21 cellular contexts compared by ENCODE assay signal in genomic region chr3:88469216-88469615, GRCh38.
DNase-seq lines count a peak whose midpoint lies in the region; ATAC-seq, FAIRE-seq and TF ChIP-seq lines count a peak whose summit lies in the region.
"Had no signal": no experiment of that assay in that cellular context is flagged by ENCODE, and none has a peak within 500 bp of the region (broad histone marks: within the 10 kb centered on the region; RNA-seq: fewer than 3 reads in every experiment).

No MANE protein-coding gene starts in this region.

- H3K27me3 ChIP-seq in HAP-1 (ENCODE audit: low read depth) (no peaks in the 10 kb centered on the region; the same call in 1 of the 2 replicates), astrocyte (ENCODE audit: insufficient read depth, low read length) (no peaks in the 10 kb centered on the region)
- H3K27me3 ChIP-seq: BLaER1 treated with 17β-estradiol and CSF1 and Interleukin-3, amounts not matched to agents 10 nM and 100 nM had no signal

- peaks cover 12% of the 10 kb centered on the region for H3K4me1 ChIP-seq in HAP-1
- no peaks in the 10 kb centered on the region for H3K4me1 ChIP-seq in astrocyte (ENCODE audit: insufficient read depth, low read length)
- H3K4me1 ChIP-seq: BLaER1 treated with 17β-estradiol and CSF1 and Interleukin-3, amounts not matched to agents 10 nM and 100 nM had no signal

- H3K27ac ChIP-seq in astrocyte (ENCODE audit: low read depth, low read length), result no peak overlapping the region
- H3K27ac ChIP-seq: BLaER1 treated with 17β-estradiol and CSF1 and Interleukin-3, amounts not matched to agents 10 nM and 100 nM; GM23248 had no signal

- H3K9me3 ChIP-seq in HAP-1, result no peaks in the 10 kb centered on the region
- H3K9me3 ChIP-seq in astrocyte (ENCODE audit: insufficient read depth, low read depth, low read length), result peaks cover 2% of the 10 kb centered on the region

- H3K9me3 Mint-ChIP-seq in astrocyte (ENCODE audit: unreplicated experiment), result peaks cover 2% of the 10 kb centered on the region

- H3K36me3 ChIP-seq in HAP-1 (replicated peaks), result no peaks in the 10 kb centered on the region
- no peaks in the 10 kb centered on the region for H3K36me3 ChIP-seq in astrocyte (ENCODE audit: insufficient read depth, low read length)
- H3K36me3 ChIP-seq: BLaER1 treated with 17β-estradiol and CSF1 and Interleukin-3, amounts not matched to agents 10 nM and 100 nM had no signal

- no peak for TF ChIP-seq CTCF in astrocyte (IDR thresholded peaks at IDR 0.05; ENCODE audit: insufficient read depth, low read depth, low read length)

- ATAC-seq in HG02970 (IDR thresholded peaks at IDR 0.05; ENCODE audit: low FRiP score, unreplicated experiment), result no peak
- no peak for ATAC-seq in HG02763 (IDR thresholded peaks at IDR 0.05; ENCODE audit: unreplicated experiment)

- FAIRE-seq in astrocyte (lab: Jason Lieb, UNC) (no peak), frontal cortex (lab: Jason Lieb, UNC) (no peak)
- FAIRE-seq: G401.6, GM12891, GM19239 had no signal

- no peak overlapping the region for H3K27ac Mint-ChIP-seq in astrocyte (ENCODE audit: unreplicated experiment)
- H3K27ac Mint-ChIP-seq: B cell; CD4-positive, CD25-positive, alpha-beta regulatory T cell; CD8-positive, alpha-beta memory T cell had no signal

- DNase-seq in HAP-1 (ENCODE audit: low spot score in 2 of 2) (peak; percentile 69 to 98), astrocyte (ENCODE audit: low read depth) (peak; percentile 18), myocyte (ENCODE audit: low read depth) (peak; percentile 34), germinal center (ENCODE audit: low spot score) (no peak), frontal cortex (ENCODE audit: low spot score in 2 of 2) (no peak)
- DNase-seq: 8988T; CD4-positive, CD25-positive, alpha-beta regulatory T cell; CD8-positive, alpha-beta memory T cell; COR-L47; DMS 273 treated with DMSO at 0.1 percent for 48 hours; DMS53; GM23248; HCEC 1CT; IMR-90 had no signal

- H3K4me3 ChIP-seq in HAP-1 (no peak overlapping the region), astrocyte (ENCODE audit: insufficient read depth, low read depth, low read length) (no peak overlapping the region)
- H3K4me3 ChIP-seq: BLaER1 treated with 17β-estradiol and CSF1 and Interleukin-3, amounts not matched to agents 10 nM and 100 nM; GM23248 had no signal

- no peaks in the 10 kb centered on the region for H4K20me1 ChIP-seq in astrocyte (ENCODE audit: insufficient read depth, low read length)
- H4K20me1 ChIP-seq: BLaER1 treated with 17β-estradiol and CSF1 and Interleukin-3, amounts not matched to agents 10 nM and 100 nM had no signal

- H2AFZ ChIP-seq in astrocyte (ENCODE audit: low read depth, low read length), result no peak overlapping the region
- H2AFZ ChIP-seq: GM23248 had no signal

- peaks cover 6% of the 10 kb centered on the region for H3K4me1 Mint-ChIP-seq in astrocyte (ENCODE audit: low read depth, unreplicated experiment)
- H3K4me1 Mint-ChIP-seq: B cell; CD4-positive, CD25-positive, alpha-beta regulatory T cell; CD8-positive, alpha-beta memory T cell had no signal

- H3K27me3 Mint-ChIP-seq in astrocyte (ENCODE audit: low read depth, unreplicated experiment), result no peaks in the 10 kb centered on the region
- H3K27me3 Mint-ChIP-seq: B cell; CD4-positive, CD25-positive, alpha-beta regulatory T cell had no signal

- H3K79me2 ChIP-seq in astrocyte (ENCODE audit: insufficient read depth, low read length), result no peaks in the 10 kb centered on the region

- in situ Hi-C loops in HAP-1 (cut with MboI; ENCODE audit: low sequenced_read_pairs), result no loop called here

- no peak overlapping the region for H3K4me3 Mint-ChIP-seq in astrocyte (ENCODE audit: unreplicated experiment)
- H3K4me3 Mint-ChIP-seq: B cell; CD4-positive, CD25-positive, alpha-beta regulatory T cell; CD8-positive, alpha-beta memory T cell had no signal

- no peak overlapping the region for H3K9ac ChIP-seq in astrocyte (ENCODE audit: low read length)
- H3K9ac ChIP-seq: BLaER1 treated with 17β-estradiol and CSF1 and Interleukin-3, amounts not matched to agents 10 nM and 100 nM; GM23248 had no signal

- no peaks in the 10 kb centered on the region for H3K36me3 Mint-ChIP-seq in astrocyte (ENCODE audit: low read depth, unreplicated experiment)
- H3K36me3 Mint-ChIP-seq: CD4-positive, CD25-positive, alpha-beta regulatory T cell; CD8-positive, alpha-beta memory T cell had no signal

- no peak overlapping the region for H3K4me2 ChIP-seq in astrocyte (ENCODE audit: low read length)
- H3K4me2 ChIP-seq: BLaER1 treated with 17β-estradiol and CSF1 and Interleukin-3, amounts not matched to agents 10 nM and 100 nM had no signal

Comparison
In these comparisons a context has a peak if more than half of its experiments do, and no peak if none do; other contexts are left out.
1. DNase-seq: peak in HAP-1 (2 of 2), astrocyte (single experiment) and myocyte (single experiment); none in germinal center (single experiment) and frontal cortex (0 of 2).